Comparison of ENCODE assay signal across 14 cellular contexts in genomic region chr20:4573564-4574355, GRCh38.
A peak's percentile ranks its signal among the peaks of the same experiment; 100 is the strongest.
DNase-seq lines count a peak whose midpoint lies in the region; ATAC-seq, FAIRE-seq and TF ChIP-seq lines count a peak whose summit lies in the region.
"Had no signal": no experiment of that assay in that cellular context is flagged by ENCODE, and none has a peak within 500 bp of the region (broad histone marks: within the 10 kb centered on the region; RNA-seq: fewer than 3 reads in every experiment).

No MANE protein-coding gene starts in this region.

- CTCF ChIA-PET in activated CD4-positive, alpha-beta memory T cell treated with anti-CD3 and anti-CD28 coated beads for 36 hours (lab: Charles Lee) = no interaction called here

- no peak overlapping the region for H4K12ac ChIP-seq in trophoblast cell (ENCODE audit: low read depth, low read length)

- H2BK12ac ChIP-seq in trophoblast cell (ENCODE audit: low read length) = no peak overlapping the region

- H3K14ac ChIP-seq in trophoblast cell (ENCODE audit: low read length) = no peak overlapping the region

- H3K4me3 Mint-ChIP-seq in activated CD4-positive, alpha-beta memory T cell treated with anti-CD3 and anti-CD28 coated beads for 36 hours = no peak overlapping the region
- H3K4me3 Mint-ChIP-seq: nephron progenitor cell had no signal

- H3K9me3 ChIP-seq in trophoblast cell (ENCODE audit: insufficient read depth, low read depth, low read length) = no peaks in the 10 kb centered on the region

- no peaks in the 10 kb centered on the region for H3K9me3 Mint-ChIP-seq in activated CD4-positive, alpha-beta memory T cell treated with anti-CD3 and anti-CD28 coated beads for 36 hours

- no peak overlapping the region for H3K4ac ChIP-seq in trophoblast cell (ENCODE audit: low read depth, low read length)

- H3K4me1 Mint-ChIP-seq in activated CD4-positive, alpha-beta memory T cell treated with anti-CD3 and anti-CD28 coated beads for 36 hours (ENCODE audit: low read depth) = no peaks in the 10 kb centered on the region
- H3K4me1 Mint-ChIP-seq: nephron progenitor cell had no signal

- H3K4me1 ChIP-seq in trophoblast cell (ENCODE audit: control insufficient read depth in 1 of 2, insufficient read depth in 2 of 2, low read length in 2 of 2) = no peaks in the 10 kb centered on the region

- no peaks in the 10 kb centered on the region for H3K79me2 ChIP-seq in trophoblast cell (ENCODE audit: control insufficient read depth, insufficient read depth, low read length, poor library complexity)

- no CpG with 5 or more reads among the region's 8 CpGs for WGBS in trophoblast cell (ENCODE audit: extremely low coverage, insufficient coverage, insufficient read length)

- H3K36me3 Mint-ChIP-seq in activated CD4-positive, alpha-beta memory T cell treated with anti-CD3 and anti-CD28 coated beads for 36 hours = no peaks in the 10 kb centered on the region

- H4K8ac ChIP-seq in trophoblast cell (ENCODE audit: low read depth, low read length) = no peak overlapping the region

- no peak overlapping the region for H3K4me3 ChIP-seq in AG09309 (ENCODE audit: control insufficient read depth, low read depth, low read length)
- no peak overlapping the region for H3K4me3 ChIP-seq in astrocyte of the spinal cord (ENCODE audit: low read depth, low read length)
- H3K4me3 ChIP-seq in trophoblast cell (ENCODE audit: low read depth, low read length) = no peak overlapping the region
- H3K4me3 ChIP-seq: cardiac muscle cell had no signal

- no peak overlapping the region for H3K18ac ChIP-seq in trophoblast cell (ENCODE audit: low read length)

- H3K27ac Mint-ChIP-seq in activated CD4-positive, alpha-beta memory T cell treated with anti-CD3 and anti-CD28 coated beads for 36 hours = no peak overlapping the region
- H3K27ac Mint-ChIP-seq: nephron progenitor cell had no signal

- ATAC-seq in GM18498 (IDR thresholded peaks at IDR 0.05; ENCODE audit: unreplicated experiment) (no peak), sciatic nerve (no peak)

- no peak for TF ChIP-seq CTCF in AG09309 (IDR thresholded peaks at IDR 0.05; ENCODE audit: control insufficient read depth, insufficient read depth, low read depth, low read length, missing control alignments)
- TF ChIP-seq CTCF in astrocyte of the spinal cord (IDR thresholded peaks at IDR 0.05; ENCODE audit: low read depth, low read length) = no peak

- no peak overlapping the region for H4K91ac ChIP-seq in trophoblast cell (ENCODE audit: low read depth, low read length)

- H3K9ac ChIP-seq in trophoblast cell (ENCODE audit: low read length) = no peak overlapping the region

- no peak overlapping the region for H3K27ac ChIP-seq in trophoblast cell (ENCODE audit: low read depth, low read length)
- H3K27ac ChIP-seq: cardiac muscle cell, HL-60 had no signal

- H3K27me3 Mint-ChIP-seq in activated CD4-positive, alpha-beta memory T cell treated with anti-CD3 and anti-CD28 coated beads for 36 hours = peaks cover 34% of the 10 kb centered on the region

- FAIRE-seq in HTR-8/SVneo (lab: Jason Lieb, UNC) = peak; percentile 85

- intact Hi-C loops in activated CD4-positive, alpha-beta memory T cell treated with anti-CD3 and anti-CD28 coated beads for 36 hours (cut with micrococcal nuclease) = no loop called here
- intact Hi-C loops in sciatic nerve (cut with DNase I) = no loop called here

- POLR2A ChIA-PET in activated CD4-positive, alpha-beta memory T cell treated with anti-CD3 and anti-CD28 coated beads for 36 hours (lab: Charles Lee) = no interaction called here

- no peak overlapping the region for H2BK120ac ChIP-seq in trophoblast cell (ENCODE audit: insufficient read depth, low read length, poor library complexity)

- no peaks in the 10 kb centered on the region for H3K79me1 ChIP-seq in trophoblast cell (ENCODE audit: low read length)

- no peak overlapping the region for H2AFZ ChIP-seq in trophoblast cell (ENCODE audit: insufficient read depth, low read length, poor library complexity)

- in situ Hi-C loops in astrocyte of the spinal cord (cut with HindIII; ENCODE audit: low sequenced_read_pairs) = no loop called here

- H3K27me3 ChIP-seq in trophoblast cell (ENCODE audit: insufficient read depth, low read length) = no peaks in the 10 kb centered on the region
- H3K27me3 ChIP-seq: cardiac muscle cell had no signal

- H3K4me2 ChIP-seq in trophoblast cell (ENCODE audit: low read length) = no peak overlapping the region

- H3K36me3 ChIP-seq in trophoblast cell (ENCODE audit: control insufficient read depth in 1 of 2, insufficient read depth in 2 of 2, low read length in 2 of 2) = no peaks in the 10 kb centered on the region
- H3K36me3 ChIP-seq: cardiac muscle cell had no signal

- H2AK5ac ChIP-seq in trophoblast cell (ENCODE audit: low read length) = no peak overlapping the region

- H2BK5ac ChIP-seq in trophoblast cell (ENCODE audit: low read depth, low read length, poor library complexity) = no peak overlapping the region

- no peak overlapping the region for H3K23ac ChIP-seq in trophoblast cell (ENCODE audit: low read length)

- DNase-seq in AG09309 (ENCODE audit: low read depth) = peak; percentile 89
- DNase-seq in HTR-8/SVneo (ENCODE audit: insufficient read length, low spot score) = peak; percentile 64
- DNase-seq in astrocyte of the spinal cord (ENCODE audit: low read depth, low spot score) = peak; percentile 98
- DNase-seq in left kidney (ENCODE audit: low read depth, low spot score) = peak; percentile 2
- no peak for DNase-seq in trophoblast cell
- no peak for DNase-seq in activated CD4-positive, alpha-beta memory T cell treated with anti-CD3 and anti-CD28 coated beads for 36 hours
- DNase-seq in sciatic nerve (ENCODE audit: low spot score) = no peak
- DNase-seq: DND-41, NCI-H1436, nephron progenitor cell, RPMI8226 had no signal

Comparison
In these comparisons a context has a peak if more than half of its experiments do, and no peak if none do; other contexts are left out.
1. DNase-seq: peak in AG09309 (single experiment), HTR-8/SVneo (single experiment), astrocyte of the spinal cord (single experiment) and left kidney (single experiment); none in trophoblast cell (0 of 2), activated CD4-positive, alpha-beta memory T cell treated with anti-CD3 and anti-CD28 coated beads for 36 hours (single experiment) and sciatic nerve (single experiment).